In genomic region chr7:140219672-140220520, GRCh38 we compare ENCODE assay signal across 2 cellular contexts.
A peak's percentile ranks its signal among the peaks of the same experiment; 100 is the strongest.
TF ChIP-seq lines count a peak whose summit lies in the region.

No MANE protein-coding gene starts in this region.

TF ChIP-seq in HepG2, 621 proteins besides CTCF, POLR2A, EP300 and RAD21:
- TF ChIP-seq KLF9 (CRISPR knock-in tag; IDR thresholded peaks at IDR 0.05; ENCODE audit: low read depth) (no peak), ZNF629 (CRISPR knock-in tag; conservative IDR thresholded peaks at IDR 0.05) (peak; percentile 69), NR3C1 (CRISPR knock-in tag; IDR thresholded peaks at IDR 0.05) (no peak)

TF ChIP-seq in K562, 482 proteins besides CTCF, POLR2A, EP300 and RAD21:
- TF ChIP-seq RBM25 (IDR thresholded peaks at IDR 0.05; ENCODE audit: low read depth, low read length, severe bottlenecking) (peak; percentile 85), BCOR (IDR thresholded peaks at IDR 0.05) (peak; percentile 65; the same call in 1 of the 2 replicates), KDM1A (IDR thresholded peaks at IDR 0.05) (peak in 1 of 2 experiments; percentile 50; a peak in 2 of 4 replicates), MCM3 (IDR thresholded peaks at IDR 0.05) (no peak), ADNP (tag; IDR thresholded peaks at IDR 0.05) (0 out of 2 replicates have a peak, but pooled peaks have one; percentile 19)
- TF ChIP-seq, protein P1, sequence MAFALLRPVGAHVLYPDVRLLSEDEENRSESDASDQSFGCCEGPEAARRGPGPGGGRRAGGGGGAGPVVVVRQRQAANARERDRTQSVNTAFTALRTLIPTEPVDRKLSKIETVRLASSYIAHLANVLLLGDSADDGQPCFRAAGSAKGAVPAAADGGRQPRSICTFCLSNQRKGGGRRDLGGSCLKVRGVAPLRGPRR (CRISPR knock-in tag; IDR thresholded peaks at IDR 0.05), result no peak
